ENCODE assay signal across 1 cellular context in the genomic region with DNA sequence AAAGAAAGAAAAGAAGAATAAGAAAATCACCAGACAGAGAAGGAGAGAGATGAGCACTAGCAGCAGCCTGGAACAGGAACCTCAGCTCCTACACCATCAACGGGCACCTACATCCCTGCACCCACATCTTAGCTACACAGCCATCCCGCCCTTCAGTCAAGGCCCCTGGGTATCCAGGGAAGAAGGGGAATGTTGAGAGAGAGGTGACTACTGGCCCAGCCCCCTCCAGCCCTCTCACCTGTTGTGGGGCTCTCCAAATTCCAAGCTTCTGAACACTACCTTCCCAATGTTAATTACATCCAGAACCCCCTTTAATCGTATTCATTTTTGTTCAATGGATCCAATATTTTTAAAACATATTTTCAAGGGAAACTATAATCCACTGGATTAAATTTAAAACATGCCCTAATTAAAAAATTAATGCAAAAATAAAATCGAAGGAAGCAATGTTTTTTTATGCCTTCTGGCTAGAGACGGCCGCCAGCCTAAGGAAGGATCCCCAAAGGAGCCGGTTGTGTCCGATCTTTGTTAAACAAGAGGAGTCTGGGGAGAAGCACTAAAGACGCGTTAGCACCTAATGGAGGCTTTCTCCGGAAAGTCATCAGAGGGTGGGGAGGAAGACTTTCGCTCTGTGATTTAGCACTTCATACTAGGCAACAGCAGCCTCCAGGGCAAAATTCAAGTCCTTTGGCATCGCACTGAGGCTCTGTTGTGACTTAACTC.
TF ChIP-seq lines count a peak whose summit lies in the region.

No MANE protein-coding gene starts in this region.

TF ChIP-seq in SK-N-SH treated with all-trans-retinoic acid at 6 μM for 48 hours, 23 proteins besides CTCF, POLR2A, EP300 and RAD21:
- TF ChIP-seq ESRRG (CRISPR knock-in tag; IDR thresholded peaks at IDR 0.05) (no peak), OSR1 (CRISPR knock-in tag; IDR thresholded peaks at IDR 0.05) (no peak), ISL1 (CRISPR knock-in tag; IDR thresholded peaks at IDR 0.05) (no peak), ZFP30 (CRISPR knock-in tag; IDR thresholded peaks at IDR 0.05) (no peak), SNAI2 (CRISPR knock-in tag; IDR thresholded peaks at IDR 0.05) (no peak), ZFP3 (CRISPR knock-in tag; IDR thresholded peaks at IDR 0.05) (no peak)
- TF ChIP-seq, protein P1, sequence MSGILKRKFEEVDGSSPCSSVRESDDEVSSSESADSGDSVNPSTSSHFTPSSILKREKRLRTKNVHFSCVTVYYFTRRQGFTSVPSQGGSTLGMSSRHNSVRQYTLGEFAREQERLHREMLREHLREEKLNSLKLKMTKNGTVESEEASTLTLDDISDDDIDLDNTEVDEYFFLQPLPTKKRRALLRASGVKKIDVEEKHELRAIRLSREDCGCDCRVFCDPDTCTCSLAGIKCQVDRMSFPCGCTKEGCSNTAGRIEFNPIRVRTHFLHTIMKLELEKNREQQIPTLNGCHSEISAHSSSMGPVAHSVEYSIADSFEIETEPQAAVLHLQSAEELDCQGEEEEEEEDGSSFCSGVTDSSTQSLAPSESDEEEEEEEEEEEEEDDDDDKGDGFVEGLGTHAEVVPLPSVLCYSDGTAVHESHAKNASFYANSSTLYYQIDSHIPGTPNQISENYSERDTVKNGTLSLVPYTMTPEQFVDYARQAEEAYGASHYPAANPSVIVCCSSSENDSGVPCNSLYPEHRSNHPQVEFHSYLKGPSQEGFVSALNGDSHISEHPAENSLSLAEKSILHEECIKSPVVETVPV (CRISPR knock-in tag; IDR thresholded peaks at IDR 0.05) = no peak
- TF ChIP-seq, protein P2, sequence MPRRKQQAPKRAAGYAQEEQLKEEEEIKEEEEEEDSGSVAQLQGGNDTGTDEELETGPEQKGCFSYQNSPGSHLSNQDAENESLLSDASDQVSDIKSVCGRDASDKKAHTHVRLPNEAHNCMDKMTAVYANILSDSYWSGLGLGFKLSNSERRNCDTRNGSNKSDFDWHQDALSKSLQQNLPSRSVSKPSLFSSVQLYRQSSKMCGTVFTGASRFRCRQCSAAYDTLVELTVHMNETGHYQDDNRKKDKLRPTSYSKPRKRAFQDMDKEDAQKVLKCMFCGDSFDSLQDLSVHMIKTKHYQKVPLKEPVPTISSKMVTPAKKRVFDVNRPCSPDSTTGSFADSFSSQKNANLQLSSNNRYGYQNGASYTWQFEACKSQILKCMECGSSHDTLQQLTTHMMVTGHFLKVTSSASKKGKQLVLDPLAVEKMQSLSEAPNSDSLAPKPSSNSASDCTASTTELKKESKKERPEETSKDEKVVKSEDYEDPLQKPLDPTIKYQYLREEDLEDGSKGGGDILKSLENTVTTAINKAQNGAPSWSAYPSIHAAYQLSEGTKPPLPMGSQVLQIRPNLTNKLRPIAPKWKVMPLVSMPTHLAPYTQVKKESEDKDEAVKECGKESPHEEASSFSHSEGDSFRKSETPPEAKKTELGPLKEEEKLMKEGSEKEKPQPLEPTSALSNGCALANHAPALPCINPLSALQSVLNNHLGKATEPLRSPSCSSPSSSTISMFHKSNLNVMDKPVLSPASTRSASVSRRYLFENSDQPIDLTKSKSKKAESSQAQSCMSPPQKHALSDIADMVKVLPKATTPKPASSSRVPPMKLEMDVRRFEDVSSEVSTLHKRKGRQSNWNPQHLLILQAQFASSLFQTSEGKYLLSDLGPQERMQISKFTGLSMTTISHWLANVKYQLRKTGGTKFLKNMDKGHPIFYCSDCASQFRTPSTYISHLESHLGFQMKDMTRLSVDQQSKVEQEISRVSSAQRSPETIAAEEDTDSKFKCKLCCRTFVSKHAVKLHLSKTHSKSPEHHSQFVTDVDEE (CRISPR knock-in tag; IDR thresholded peaks at IDR 0.05) = no peak
- TF ChIP-seq, protein P3, sequence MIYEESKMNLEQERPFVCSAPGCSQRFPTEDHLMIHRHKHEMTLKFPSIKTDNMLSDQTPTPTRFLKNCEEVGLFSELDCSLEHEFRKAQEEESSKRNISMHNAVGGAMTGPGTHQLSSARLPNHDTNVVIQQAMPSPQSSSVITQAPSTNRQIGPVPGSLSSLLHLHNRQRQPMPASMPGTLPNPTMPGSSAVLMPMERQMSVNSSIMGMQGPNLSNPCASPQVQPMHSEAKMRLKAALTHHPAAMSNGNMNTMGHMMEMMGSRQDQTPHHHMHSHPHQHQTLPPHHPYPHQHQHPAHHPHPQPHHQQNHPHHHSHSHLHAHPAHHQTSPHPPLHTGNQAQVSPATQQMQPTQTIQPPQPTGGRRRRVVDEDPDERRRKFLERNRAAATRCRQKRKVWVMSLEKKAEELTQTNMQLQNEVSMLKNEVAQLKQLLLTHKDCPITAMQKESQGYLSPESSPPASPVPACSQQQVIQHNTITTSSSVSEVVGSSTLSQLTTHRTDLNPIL (CRISPR knock-in tag; IDR thresholded peaks at IDR 0.05; ENCODE audit: low read depth) = no peak
TF ChIP-seq in SK-N-SH treated with all-trans-retinoic acid at 6 μM for 48 hours: peak in this region for 0.
